In the genomic region with DNA sequence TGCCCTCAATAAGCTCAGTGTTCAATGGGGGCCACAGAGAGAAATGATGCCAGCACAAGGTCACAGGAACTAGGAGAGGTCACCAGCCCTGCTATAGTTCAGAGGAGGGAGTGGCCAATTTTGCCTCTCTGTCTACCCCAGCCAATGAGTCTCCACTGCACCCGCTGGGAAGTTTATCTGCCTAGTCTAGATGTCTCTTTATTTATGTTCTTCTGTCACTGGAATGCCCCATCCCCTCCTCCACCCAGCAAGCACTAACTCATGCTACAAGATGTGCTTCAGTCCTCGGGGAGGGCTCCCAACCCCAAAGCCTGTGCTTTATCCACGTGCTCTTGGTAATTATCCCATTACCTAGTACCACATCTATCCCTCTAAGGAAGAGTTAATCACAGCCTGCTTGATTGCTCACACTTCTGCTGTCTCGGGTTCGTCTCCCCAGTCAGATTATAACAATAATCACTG, we compare ENCODE assay signal across 1 cellular context.
TF ChIP-seq lines count a peak whose summit lies in the region.

No MANE protein-coding gene starts in this region.

TF ChIP-seq in K562, 482 proteins besides CTCF, POLR2A, EP300 and RAD21 (continued from another document and continues in another):
- no peak for TF ChIP-seq BDP1 (IDR thresholded peaks at IDR 0.05; ENCODE audit: insufficient read depth, insufficient read length)
- peak; percentile 80 for TF ChIP-seq EP400 (IDR thresholded peaks at IDR 0.05)
- TF ChIP-seq ZNF134 (CRISPR knock-in tag; conservative IDR thresholded peaks at IDR 0.05), result no peak
- no peak for TF ChIP-seq ZNF311 (CRISPR knock-in tag; IDR thresholded peaks at IDR 0.05)
- TF ChIP-seq IRF1 (CRISPR knock-in tag; IDR thresholded peaks at IDR 0.05; ENCODE audit: borderline replicate concordance), result no peak
- TF ChIP-seq ZNF507 (tag; conservative IDR thresholded peaks at IDR 0.05), result no peak
- TF ChIP-seq SIN3B (IDR thresholded peaks at IDR 0.05; ENCODE audit: low read depth), result no peak
- no peak for TF ChIP-seq RBM17 (IDR thresholded peaks at IDR 0.05; ENCODE audit: borderline replicate concordance, low read depth, low read length)
- no peak for TF ChIP-seq LARP7 (IDR thresholded peaks at IDR 0.05)
- TF ChIP-seq RB1 (IDR thresholded peaks at IDR 0.05; ENCODE audit: low read depth), result no peak
- TF ChIP-seq RBM34 (IDR thresholded peaks at IDR 0.05; ENCODE audit: borderline replicate concordance, insufficient read depth, low read length), result no peak
- no peak for TF ChIP-seq GABPA (tag; conservative IDR thresholded peaks at IDR 0.05; ENCODE audit: low read depth)
- no peak for TF ChIP-seq ZNF384 (IDR thresholded peaks at IDR 0.05; ENCODE audit: low read depth, low read length)
- no peak for TF ChIP-seq HNRNPL (IDR thresholded peaks at IDR 0.05; ENCODE audit: low read depth, low read length)
- no peak for TF ChIP-seq GATAD2B (IDR thresholded peaks at IDR 0.05; ENCODE audit: borderline replicate concordance)
- TF ChIP-seq, protein P1, sequence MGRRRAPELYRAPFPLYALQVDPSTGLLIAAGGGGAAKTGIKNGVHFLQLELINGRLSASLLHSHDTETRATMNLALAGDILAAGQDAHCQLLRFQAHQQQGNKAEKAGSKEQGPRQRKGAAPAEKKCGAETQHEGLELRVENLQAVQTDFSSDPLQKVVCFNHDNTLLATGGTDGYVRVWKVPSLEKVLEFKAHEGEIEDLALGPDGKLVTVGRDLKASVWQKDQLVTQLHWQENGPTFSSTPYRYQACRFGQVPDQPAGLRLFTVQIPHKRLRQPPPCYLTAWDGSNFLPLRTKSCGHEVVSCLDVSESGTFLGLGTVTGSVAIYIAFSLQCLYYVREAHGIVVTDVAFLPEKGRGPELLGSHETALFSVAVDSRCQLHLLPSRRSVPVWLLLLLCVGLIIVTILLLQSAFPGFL (CRISPR knock-in tag; IDR thresholded peaks at IDR 0.05), result no peak
- TF ChIP-seq ILK (tag; IDR thresholded peaks at IDR 0.05; ENCODE audit: borderline replicate concordance, low read depth), result no peak
- no peak for TF ChIP-seq FOSL1 (tag; conservative IDR thresholded peaks at IDR 0.05)
- TF ChIP-seq TBL1XR1 (IDR thresholded peaks at IDR 0.05; ENCODE audit: low read length in 2 of 2), result peak in 1 of 2 experiments; percentile 54; a peak in 2 of 4 replicates
- TF ChIP-seq MEIS2 (IDR thresholded peaks at IDR 0.05; ENCODE audit: partially characterized antibody), result peak; percentile 99
- TF ChIP-seq, protein P2, sequence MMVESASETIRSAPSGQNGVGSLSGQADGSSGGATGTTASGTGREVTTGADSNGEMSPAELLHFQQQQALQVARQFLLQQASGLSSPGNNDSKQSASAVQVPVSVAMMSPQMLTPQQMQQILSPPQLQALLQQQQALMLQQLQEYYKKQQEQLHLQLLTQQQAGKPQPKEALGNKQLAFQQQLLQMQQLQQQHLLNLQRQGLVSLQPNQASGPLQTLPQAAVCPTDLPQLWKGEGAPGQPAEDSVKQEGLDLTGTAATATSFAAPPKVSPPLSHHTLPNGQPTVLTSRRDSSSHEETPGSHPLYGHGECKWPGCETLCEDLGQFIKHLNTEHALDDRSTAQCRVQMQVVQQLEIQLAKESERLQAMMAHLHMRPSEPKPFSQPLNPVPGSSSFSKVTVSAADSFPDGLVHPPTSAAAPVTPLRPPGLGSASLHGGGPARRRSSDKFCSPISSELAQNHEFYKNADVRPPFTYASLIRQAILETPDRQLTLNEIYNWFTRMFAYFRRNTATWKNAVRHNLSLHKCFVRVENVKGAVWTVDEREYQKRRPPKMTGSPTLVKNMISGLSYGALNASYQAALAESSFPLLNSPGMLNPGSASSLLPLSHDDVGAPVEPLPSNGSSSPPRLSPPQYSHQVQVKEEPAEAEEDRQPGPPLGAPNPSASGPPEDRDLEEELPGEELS (CRISPR knock-in tag; IDR thresholded peaks at IDR 0.05; ENCODE audit: borderline replicate concordance), result no peak
- TF ChIP-seq STAG1 (CRISPR knock-in tag; IDR thresholded peaks at IDR 0.05; ENCODE audit: borderline replicate concordance), result no peak
- no peak for TF ChIP-seq ZNF584 (CRISPR knock-in tag; IDR thresholded peaks at IDR 0.05; ENCODE audit: low read depth)
- TF ChIP-seq STAT5A (IDR thresholded peaks at IDR 0.05; ENCODE audit: borderline replicate concordance, low read length), result peak; percentile 45; the same call in 1 of the 2 replicates
- TF ChIP-seq PYGO2 (tag; IDR thresholded peaks at IDR 0.05), result no peak
- no peak for TF ChIP-seq GTF2E2 (tag; IDR thresholded peaks at IDR 0.05)
- TF ChIP-seq SMARCC2 (IDR thresholded peaks at IDR 0.05; ENCODE audit: low read depth), result peak; percentile 17; the same call in 1 of the 2 replicates
- peak; percentile 53; the same call in 1 of the 2 replicates for TF ChIP-seq PHF21A (IDR thresholded peaks at IDR 0.05; ENCODE audit: borderline replicate concordance, low read depth)
- TF ChIP-seq XRCC3 (IDR thresholded peaks at IDR 0.05), result no peak
- TF ChIP-seq CSDE1 (IDR thresholded peaks at IDR 0.05), result no peak
- no peak for TF ChIP-seq HEY1 (CRISPR knock-in tag; IDR thresholded peaks at IDR 0.05; ENCODE audit: borderline replicate concordance)
- TF ChIP-seq ZBTB17 (CRISPR knock-in tag; IDR thresholded peaks at IDR 0.05), result no peak
- TF ChIP-seq E4F1 (CRISPR knock-in tag; IDR thresholded peaks at IDR 0.05; ENCODE audit: borderline replicate concordance), result no peak
- TF ChIP-seq SMAD2 (IDR thresholded peaks at IDR 0.05; ENCODE audit: low read depth, low read length), result no peak
- no peak for TF ChIP-seq ZC3H4 (CRISPR knock-in tag; IDR thresholded peaks at IDR 0.05; ENCODE audit: borderline replicate concordance)
- peak; percentile 97 for TF ChIP-seq ESRRA (IDR thresholded peaks at IDR 0.05; ENCODE audit: borderline replicate concordance, low read depth)
- TF ChIP-seq ZNF239 (CRISPR knock-in tag; IDR thresholded peaks at IDR 0.05), result no peak
- TF ChIP-seq NCOA6 (IDR thresholded peaks at IDR 0.05), result no peak
- TF ChIP-seq, protein P3, sequence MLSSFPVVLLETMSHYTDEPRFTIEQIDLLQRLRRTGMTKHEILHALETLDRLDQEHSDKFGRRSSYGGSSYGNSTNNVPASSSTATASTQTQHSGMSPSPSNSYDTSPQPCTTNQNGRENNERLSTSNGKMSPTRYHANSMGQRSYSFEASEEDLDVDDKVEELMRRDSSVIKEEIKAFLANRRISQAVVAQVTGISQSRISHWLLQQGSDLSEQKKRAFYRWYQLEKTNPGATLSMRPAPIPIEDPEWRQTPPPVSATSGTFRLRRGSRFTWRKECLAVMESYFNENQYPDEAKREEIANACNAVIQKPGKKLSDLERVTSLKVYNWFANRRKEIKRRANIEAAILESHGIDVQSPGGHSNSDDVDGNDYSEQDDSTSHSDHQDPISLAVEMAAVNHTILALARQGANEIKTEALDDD (IDR thresholded peaks at IDR 0.05), result peak; percentile 96
- peak; percentile 62; the same call in 1 of the 2 replicates for TF ChIP-seq POLR2AphosphoS5 (IDR thresholded peaks at IDR 0.05; ENCODE audit: control insufficient read depth, insufficient read depth, low read depth, low read length)
- no peak for TF ChIP-seq POU5F1 (IDR thresholded peaks at IDR 0.05; ENCODE audit: borderline replicate concordance, low read depth, low read length, partially characterized antibody)
- TF ChIP-seq ELK1 (CRISPR knock-in tag; IDR thresholded peaks at IDR 0.05), result no peak
- no peak for TF ChIP-seq CBX8 (IDR thresholded peaks at IDR 0.05; ENCODE audit: borderline replicate concordance, extremely low read depth, low read depth, low read length, poor library complexity, severe bottlenecking)
- TF ChIP-seq ZNF766 (CRISPR knock-in tag; conservative IDR thresholded peaks at IDR 0.05), result peak; percentile 59; the same call in 1 of the 2 replicates
- TF ChIP-seq TAF1 (IDR thresholded peaks at IDR 0.05; ENCODE audit: control insufficient read depth, extremely low read depth, insufficient read depth, low read length, severe bottlenecking), result peak; percentile 32
- TF ChIP-seq, protein P4, sequence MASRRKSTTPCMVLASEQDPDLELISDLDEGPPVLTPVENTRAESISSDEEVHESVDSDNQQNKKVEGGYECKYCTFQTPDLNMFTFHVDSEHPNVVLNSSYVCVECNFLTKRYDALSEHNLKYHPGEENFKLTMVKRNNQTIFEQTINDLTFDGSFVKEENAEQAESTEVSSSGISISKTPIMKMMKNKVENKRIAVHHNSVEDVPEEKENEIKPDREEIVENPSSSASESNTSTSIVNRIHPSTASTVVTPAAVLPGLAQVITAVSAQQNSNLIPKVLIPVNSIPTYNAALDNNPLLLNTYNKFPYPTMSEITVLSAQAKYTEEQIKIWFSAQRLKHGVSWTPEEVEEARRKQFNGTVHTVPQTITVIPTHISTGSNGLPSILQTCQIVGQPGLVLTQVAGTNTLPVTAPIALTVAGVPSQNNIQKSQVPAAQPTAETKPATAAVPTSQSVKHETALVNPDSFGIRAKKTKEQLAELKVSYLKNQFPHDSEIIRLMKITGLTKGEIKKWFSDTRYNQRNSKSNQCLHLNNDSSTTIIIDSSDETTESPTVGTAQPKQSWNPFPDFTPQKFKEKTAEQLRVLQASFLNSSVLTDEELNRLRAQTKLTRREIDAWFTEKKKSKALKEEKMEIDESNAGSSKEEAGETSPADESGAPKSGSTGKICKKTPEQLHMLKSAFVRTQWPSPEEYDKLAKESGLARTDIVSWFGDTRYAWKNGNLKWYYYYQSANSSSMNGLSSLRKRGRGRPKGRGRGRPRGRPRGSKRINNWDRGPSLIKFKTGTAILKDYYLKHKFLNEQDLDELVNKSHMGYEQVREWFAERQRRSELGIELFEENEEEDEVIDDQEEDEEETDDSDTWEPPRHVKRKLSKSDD (conservative IDR thresholded peaks at IDR 0.05; ENCODE audit: low read length), result no peak
- TF ChIP-seq, protein P5, sequence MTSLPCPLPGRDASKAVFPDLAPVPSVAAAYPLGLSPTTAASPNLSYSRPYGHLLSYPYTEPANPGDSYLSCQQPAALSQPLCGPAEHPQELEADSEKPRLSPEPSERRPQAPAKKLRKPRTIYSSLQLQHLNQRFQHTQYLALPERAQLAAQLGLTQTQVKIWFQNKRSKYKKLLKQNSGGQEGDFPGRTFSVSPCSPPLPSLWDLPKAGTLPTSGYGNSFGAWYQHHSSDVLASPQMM (CRISPR knock-in tag; IDR thresholded peaks at IDR 0.05), result no peak
- 0 out of 2 replicates have a peak, but pooled peaks have one; percentile 36 for TF ChIP-seq SMAD4 (CRISPR knock-in tag; conservative IDR thresholded peaks at IDR 0.05)
- no peak for TF ChIP-seq PRMT5 (CRISPR knock-in tag; IDR thresholded peaks at IDR 0.05)
- TF ChIP-seq, protein P6, sequence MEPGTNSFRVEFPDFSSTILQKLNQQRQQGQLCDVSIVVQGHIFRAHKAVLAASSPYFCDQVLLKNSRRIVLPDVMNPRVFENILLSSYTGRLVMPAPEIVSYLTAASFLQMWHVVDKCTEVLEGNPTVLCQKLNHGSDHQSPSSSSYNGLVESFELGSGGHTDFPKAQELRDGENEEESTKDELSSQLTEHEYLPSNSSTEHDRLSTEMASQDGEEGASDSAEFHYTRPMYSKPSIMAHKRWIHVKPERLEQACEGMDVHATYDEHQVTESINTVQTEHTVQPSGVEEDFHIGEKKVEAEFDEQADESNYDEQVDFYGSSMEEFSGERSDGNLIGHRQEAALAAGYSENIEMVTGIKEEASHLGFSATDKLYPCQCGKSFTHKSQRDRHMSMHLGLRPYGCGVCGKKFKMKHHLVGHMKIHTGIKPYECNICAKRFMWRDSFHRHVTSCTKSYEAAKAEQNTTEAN (CRISPR knock-in tag; IDR thresholded peaks at IDR 0.05), result no peak
- TF ChIP-seq, protein P7, sequence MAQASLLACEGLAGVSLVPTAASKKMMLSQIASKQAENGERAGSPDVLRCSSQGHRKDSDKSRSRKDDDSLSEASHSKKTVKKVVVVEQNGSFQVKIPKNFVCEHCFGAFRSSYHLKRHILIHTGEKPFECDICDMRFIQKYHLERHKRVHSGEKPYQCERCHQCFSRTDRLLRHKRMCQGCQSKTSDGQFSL (CRISPR knock-in tag; IDR thresholded peaks at IDR 0.05), result no peak
- TF ChIP-seq, protein P7 (tag; IDR thresholded peaks at IDR 0.05), result no peak
- TF ChIP-seq MAZ (CRISPR knock-in tag; conservative IDR thresholded peaks at IDR 0.05 in 1 of 2, IDR thresholded peaks at IDR 0.05 in 1 of 2), result peak in 1 of 2 experiments; percentile 57; a peak in 2 of 4 replicates
- peak; percentile 99 for TF ChIP-seq CTBP1 (IDR thresholded peaks at IDR 0.05; ENCODE audit: borderline replicate concordance)
- TF ChIP-seq STAT5B (CRISPR knock-in tag; IDR thresholded peaks at IDR 0.05), result no peak
- no peak; the same call in 1 of the 2 replicates for TF ChIP-seq ZNF263 (CRISPR knock-in tag; IDR thresholded peaks at IDR 0.05; ENCODE audit: borderline replicate concordance)
- TF ChIP-seq ZNF717 (CRISPR knock-in tag; IDR thresholded peaks at IDR 0.05), result no peak
- no peak for TF ChIP-seq HCFC1 (IDR thresholded peaks at IDR 0.05; ENCODE audit: low read depth, low read length)
- no peak for TF ChIP-seq HDAC8 (tag; IDR thresholded peaks at IDR 0.05)
